ENCODE assay signal across 31 cellular contexts in genomic region chr1:34296059-34296458, GRCh38.
DNase-seq lines count a peak whose midpoint lies in the region; ATAC-seq and TF ChIP-seq lines count a peak whose summit lies in the region.
"Had no signal": no experiment of that assay in that cellular context is flagged by ENCODE, and none has a peak within 500 bp of the region (broad histone marks: within the 10 kb centered on the region; RNA-seq: fewer than 3 reads in every experiment).

No MANE protein-coding gene starts in this region.

- no peak for ATAC-seq in upper lobe of left lung (ENCODE audit: low FRiP score in 2 of 2)
- ATAC-seq: A549; CD8-positive, alpha-beta T cell had no signal

- no peaks in the 10 kb centered on the region for H3K36me3 Mint-ChIP-seq in H9 (ENCODE audit: insufficient read depth in 1 of 3, low read depth in 3 of 3)
- H3K36me3 Mint-ChIP-seq: CD14-positive monocyte; CD4-positive, alpha-beta memory T cell; CD4-positive, CD25-positive, alpha-beta regulatory T cell; CD8-positive, alpha-beta memory T cell; CD8-positive, alpha-beta T cell had no signal

- TF ChIP-seq CTCF in H9 (conservative IDR thresholded peaks at IDR 0.05): no peak
- no peak for TF ChIP-seq CTCF in esophagus muscularis mucosa (IDR thresholded peaks at IDR 0.05)
- TF ChIP-seq CTCF in GM13976 (IDR thresholded peaks at IDR 0.05; ENCODE audit: borderline replicate concordance, control extremely low read depth, extremely low read depth, insufficient read depth, missing control alignments): no peak
- TF ChIP-seq CTCF in upper lobe of left lung (IDR thresholded peaks at IDR 0.05): no peak

- H3K9ac ChIP-seq in H9 (ENCODE audit: extremely low read depth, insufficient read length, low read length): no peak overlapping the region
- H3K9ac ChIP-seq: BLaER1; BLaER1 treated with 17β-estradiol and CSF1 and Interleukin-3, amounts not matched to agents 10 nM and 100 nM had no signal

- no peak overlapping the region for H4K5ac ChIP-seq in H9 (ENCODE audit: insufficient read length, low read depth, low read length)

- no CpG with 5 or more reads among the region's 6 CpGs for WGBS in H9 (ENCODE audit: extremely low coverage, insufficient read length, low lambda C conversion rate)
- WGBS in esophagus muscularis mucosa: 64% methylated on average over 6 of the region's 6 CpGs
- 69 to 72% methylated on average over 6 of the region's 6 CpGs for WGBS in upper lobe of left lung, 2 donors

- H3K4me3 Mint-ChIP-seq in H9: no peak overlapping the region
- H3K4me3 Mint-ChIP-seq: B cell; CD14-positive monocyte; CD4-positive, alpha-beta memory T cell; CD4-positive, alpha-beta T cell; CD4-positive, CD25-positive, alpha-beta regulatory T cell; CD8-positive, alpha-beta memory T cell; CD8-positive, alpha-beta T cell had no signal

- H3K4me3 ChIP-seq in esophagus muscularis mucosa (no peak overlapping the region), upper lobe of left lung (no peak overlapping the region)
- H3K4me3 ChIP-seq: A549; BLaER1; BLaER1 treated with 17β-estradiol and CSF1 and Interleukin-3, amounts not matched to agents 10 nM and 100 nM had no signal

- intact Hi-C loops in esophagus muscularis mucosa (cut with DNase I): no loop called here

- DNase-seq in H9 (no peak), esophagus muscularis mucosa (ENCODE audit: extremely low spot score) (peak; percentile 83), GM13976 (ENCODE audit: low spot score) (no peak), upper lobe of left lung (no peak)
- DNase-seq: 8988T; ACHN; AML-193; BE2C; C1 segment of cervical spinal cord; Caco-2; Calu3; CD4-positive, alpha-beta memory T cell; CD4-positive, alpha-beta T cell; CD4-positive, CD25-positive, alpha-beta regulatory T cell; CD8-positive, alpha-beta memory T cell; CD8-positive, alpha-beta T cell; COR-L47; DMS 273 treated with DMSO at 0.1 percent for 48 hours; DMS153; DMS53; DMS79; DMS79 treated with DMSO at 0.1 percent for 48 hours; DND-41; EL had no signal

- no peak overlapping the region for H2BK120ac ChIP-seq in H9 (ENCODE audit: low read depth, low read length, poor library complexity, severe bottlenecking)

- TF ChIP-seq EP300 in esophagus muscularis mucosa (IDR thresholded peaks at IDR 0.05): no peak
- TF ChIP-seq EP300 in upper lobe of left lung (IDR thresholded peaks at IDR 0.05): no peak

- in situ Hi-C loops in GM13976 (cut with MboI; ENCODE audit: low sequenced_read_pairs, unreplicated experiment): no loop called here

- H3T11ph ChIP-seq in H9 (ENCODE audit: low read length): no peak overlapping the region

- H3K79me1 ChIP-seq in H9 (ENCODE audit: insufficient read depth, low read depth, low read length, poor library complexity, severe bottlenecking): no peaks in the 10 kb centered on the region

- no peaks in the 10 kb centered on the region; a peak in 1 of 5 replicates for H3K9me3 Mint-ChIP-seq in H9
- H3K9me3 Mint-ChIP-seq: CD4-positive, alpha-beta T cell; CD8-positive, alpha-beta memory T cell; CD8-positive, alpha-beta T cell had no signal

- H2BK5ac ChIP-seq in H9 (ENCODE audit: insufficient read length, low read length): no peak overlapping the region

- no peak overlapping the region for H3K23ac ChIP-seq in H9 (ENCODE audit: insufficient read length, low read depth, low read length)

- H3K27me3 ChIP-seq in H9 (ENCODE audit: insufficient read depth, low read length) (no peaks in the 10 kb centered on the region), esophagus muscularis mucosa (peaks cover 0 to 5% (median 0%) of the 10 kb centered on the region in 4 donors), upper lobe of left lung (no peaks in the 10 kb centered on the region)
- H3K27me3 ChIP-seq: BE2C; BLaER1; BLaER1 treated with 17β-estradiol and CSF1 and Interleukin-3, amounts not matched to agents 10 nM and 100 nM had no signal

- H3K9me3 ChIP-seq in H9 (ENCODE audit: control insufficient read depth, low read depth, low read length) (no peaks in the 10 kb centered on the region), esophagus muscularis mucosa (peaks cover 0 to 2% (median under 1%) of the 10 kb centered on the region in 4 donors), upper lobe of left lung (no peaks in the 10 kb centered on the region)
- H3K9me3 ChIP-seq: A549, BE2C, BLaER1, Caco-2 had no signal

- no peak overlapping the region for H3K4me2 ChIP-seq in H9 (ENCODE audit: insufficient read depth, insufficient read length, low read length)
- H3K4me2 ChIP-seq: A549; BLaER1; BLaER1 treated with 17β-estradiol and CSF1 and Interleukin-3, amounts not matched to agents 10 nM and 100 nM had no signal

- H3K23me2 ChIP-seq in H9 (ENCODE audit: insufficient read length, low read depth, low read length, poor library complexity, severe bottlenecking): no peaks in the 10 kb centered on the region

- no peak for TF ChIP-seq POLR2A in esophagus muscularis mucosa (IDR thresholded peaks at IDR 0.05; ENCODE audit: low read depth)
- TF ChIP-seq POLR2A in upper lobe of left lung (IDR thresholded peaks at IDR 0.05): no peak

- H2BK15ac ChIP-seq in H9 (ENCODE audit: low read depth, low read length): no peak overlapping the region

- H3K27me3 Mint-ChIP-seq in H9 (ENCODE audit: low read depth): peaks cover 3% of the 10 kb centered on the region

- no peak overlapping the region for H3K27ac Mint-ChIP-seq in H9
- H3K27ac Mint-ChIP-seq: B cell; CD4-positive, alpha-beta memory T cell; CD4-positive, alpha-beta T cell; CD4-positive, CD25-positive, alpha-beta regulatory T cell; CD8-positive, alpha-beta memory T cell; CD8-positive, alpha-beta T cell had no signal

- H3K18ac ChIP-seq in H9 (ENCODE audit: insufficient read length, low read depth, low read length): no peak overlapping the region

- no peaks in the 10 kb centered on the region for H3K4me1 ChIP-seq in H9 (ENCODE audit: insufficient read depth, low read length)
- H3K4me1 ChIP-seq in esophagus muscularis mucosa: no peaks in the 10 kb centered on the region
- H3K4me1 ChIP-seq in upper lobe of left lung: no peaks in the 10 kb centered on the region
- H3K4me1 ChIP-seq: A549; BE2C; BLaER1; BLaER1 treated with 17β-estradiol and CSF1 and Interleukin-3, amounts not matched to agents 10 nM and 100 nM; Caco-2 had no signal

- H3K14ac ChIP-seq in H9 (ENCODE audit: insufficient read depth, low read length): peak overlapping the region; percentile 40; the same call in 1 of the 2 replicates

- no peak overlapping the region for H2BK20ac ChIP-seq in H9 (ENCODE audit: low read depth, low read length, poor library complexity, severe bottlenecking)

- H3K27ac ChIP-seq in H9 (ENCODE audit: insufficient read length, low read depth, low read length) (no peak overlapping the region), esophagus muscularis mucosa (replicated peaks in 1 of 4) (no peak overlapping the region), upper lobe of left lung (no peak overlapping the region)
- H3K27ac ChIP-seq: 22Rv1; A549; BLaER1; BLaER1 treated with 17β-estradiol and CSF1 and Interleukin-3, amounts not matched to agents 10 nM and 100 nM; C4-2B had no signal

- no peak overlapping the region for H4K8ac ChIP-seq in H9 (replicated peaks; ENCODE audit: insufficient read length, low read depth, low read length)

- no peak overlapping the region for H3K4ac ChIP-seq in H9 (ENCODE audit: low read depth, low read length)

- no peaks in the 10 kb centered on the region for H3K79me2 ChIP-seq in H9 (ENCODE audit: insufficient read depth, low read length)

- no peak overlapping the region for H3K56ac ChIP-seq in H9 (ENCODE audit: insufficient read length, low read depth, low read length)

- no peak overlapping the region for H2AFZ ChIP-seq in H9 (ENCODE audit: low read length)

- H2BK12ac ChIP-seq in H9 (ENCODE audit: insufficient read length, low read depth, low read length): no peak overlapping the region

- no peaks in the 10 kb centered on the region for H4K20me1 ChIP-seq in H9 (ENCODE audit: control insufficient read depth, insufficient read depth, insufficient read length)
- H4K20me1 ChIP-seq: BLaER1; BLaER1 treated with 17β-estradiol and CSF1 and Interleukin-3, amounts not matched to agents 10 nM and 100 nM had no signal

- H3K4me1 Mint-ChIP-seq in H9: no peaks in the 10 kb centered on the region
- H3K4me1 Mint-ChIP-seq: B cell; CD14-positive monocyte; CD4-positive, alpha-beta memory T cell; CD4-positive, CD25-positive, alpha-beta regulatory T cell; CD8-positive, alpha-beta memory T cell had no signal

- H3K36me3 ChIP-seq in esophagus muscularis mucosa (no peaks in the 10 kb centered on the region), upper lobe of left lung (no peaks in the 10 kb centered on the region)
- H3K36me3 ChIP-seq: BE2C; BLaER1; BLaER1 treated with 17β-estradiol and CSF1 and Interleukin-3, amounts not matched to agents 10 nM and 100 nM had no signal

- H4K91ac ChIP-seq in H9 (ENCODE audit: insufficient read length, low read depth, low read length): no peak overlapping the region

- no peak overlapping the region for H2AK5ac ChIP-seq in H9 (ENCODE audit: insufficient read length, low read length)
